ENCODE assay signal across 1 cellular context in the genomic region with DNA sequence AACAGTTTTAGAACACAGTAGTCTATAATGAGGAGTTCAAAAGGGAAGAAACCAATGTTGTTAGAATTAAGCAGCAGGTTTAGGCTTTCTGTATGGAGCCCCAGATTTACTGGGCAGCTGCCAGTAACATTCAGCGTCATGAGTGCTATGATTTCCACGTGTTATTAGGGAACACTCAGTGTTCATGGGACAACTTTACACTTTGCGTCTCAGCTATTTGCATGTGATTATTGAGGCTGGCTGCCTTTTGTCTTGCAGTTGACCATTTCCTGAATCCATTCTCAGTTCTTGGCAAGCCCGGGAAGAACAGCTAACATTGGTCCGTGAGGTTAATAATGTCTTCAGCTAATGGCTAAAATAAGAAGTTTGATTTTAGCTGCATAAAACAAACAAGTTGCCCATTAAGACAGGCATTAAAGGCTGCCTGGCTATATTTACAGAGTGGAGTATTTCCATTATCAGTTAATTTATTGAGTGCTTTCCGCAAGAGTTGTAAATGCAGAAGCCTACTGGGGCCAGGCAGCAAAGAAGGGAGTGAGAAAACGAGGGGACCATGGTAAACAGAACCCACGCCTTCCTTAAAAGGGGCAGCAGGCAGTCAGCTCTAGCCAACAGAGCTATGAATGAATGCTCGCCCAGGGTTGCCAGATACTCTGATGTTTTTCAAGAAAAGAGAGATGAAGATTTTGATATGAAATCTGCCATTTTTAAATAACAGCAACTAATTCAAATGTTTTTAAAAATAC.
TF ChIP-seq lines count a peak whose summit lies in the region.

No MANE protein-coding gene starts in this region.

TF ChIP-seq in WTC11, 78 proteins besides CTCF, POLR2A, EP300 and RAD21 (continued from another document):
- TF ChIP-seq ZNF263 (CRISPR knock-in tag; IDR thresholded peaks at IDR 0.05; ENCODE audit: low read depth): no peak
- TF ChIP-seq TCF7 (CRISPR knock-in tag; IDR thresholded peaks at IDR 0.05; ENCODE audit: low read depth): no peak
- TF ChIP-seq, protein P1, sequence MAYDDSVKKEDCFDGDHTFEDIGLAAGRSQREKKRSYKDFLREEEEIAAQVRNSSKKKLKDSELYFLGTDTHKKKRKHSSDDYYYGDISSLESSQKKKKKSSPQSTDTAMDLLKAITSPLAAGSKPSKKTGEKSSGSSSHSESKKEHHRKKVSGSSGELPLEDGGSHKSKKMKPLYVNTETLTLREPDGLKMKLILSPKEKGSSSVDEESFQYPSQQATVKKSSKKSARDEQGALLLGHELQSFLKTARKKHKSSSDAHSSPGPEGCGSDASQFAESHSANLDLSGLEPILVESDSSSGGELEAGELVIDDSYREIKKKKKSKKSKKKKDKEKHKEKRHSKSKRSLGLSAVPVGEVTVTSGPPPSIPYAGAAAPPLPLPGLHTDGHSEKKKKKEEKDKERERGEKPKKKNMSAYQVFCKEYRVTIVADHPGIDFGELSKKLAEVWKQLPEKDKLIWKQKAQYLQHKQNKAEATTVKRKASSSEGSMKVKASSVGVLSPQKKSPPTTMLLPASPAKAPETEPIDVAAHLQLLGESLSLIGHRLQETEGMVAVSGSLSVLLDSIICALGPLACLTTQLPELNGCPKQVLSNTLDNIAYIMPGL (CRISPR knock-in tag; IDR thresholded peaks at IDR 0.05): no peak
- no peak for TF ChIP-seq CBFB (CRISPR knock-in tag; IDR thresholded peaks at IDR 0.05; ENCODE audit: low read depth)
- TF ChIP-seq, protein P2, sequence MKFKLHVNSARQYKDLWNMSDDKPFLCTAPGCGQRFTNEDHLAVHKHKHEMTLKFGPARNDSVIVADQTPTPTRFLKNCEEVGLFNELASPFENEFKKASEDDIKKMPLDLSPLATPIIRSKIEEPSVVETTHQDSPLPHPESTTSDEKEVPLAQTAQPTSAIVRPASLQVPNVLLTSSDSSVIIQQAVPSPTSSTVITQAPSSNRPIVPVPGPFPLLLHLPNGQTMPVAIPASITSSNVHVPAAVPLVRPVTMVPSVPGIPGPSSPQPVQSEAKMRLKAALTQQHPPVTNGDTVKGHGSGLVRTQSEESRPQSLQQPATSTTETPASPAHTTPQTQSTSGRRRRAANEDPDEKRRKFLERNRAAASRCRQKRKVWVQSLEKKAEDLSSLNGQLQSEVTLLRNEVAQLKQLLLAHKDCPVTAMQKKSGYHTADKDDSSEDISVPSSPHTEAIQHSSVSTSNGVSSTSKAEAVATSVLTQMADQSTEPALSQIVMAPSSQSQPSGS (CRISPR knock-in tag; IDR thresholded peaks at IDR 0.05; ENCODE audit: borderline replicate concordance, low read depth): no peak
- no peak for TF ChIP-seq GTF2I (CRISPR knock-in tag; conservative IDR thresholded peaks at IDR 0.05)
- TF ChIP-seq NFYB (CRISPR knock-in tag; conservative IDR thresholded peaks at IDR 0.05; ENCODE audit: low read depth): no peak
- no peak for TF ChIP-seq JAZF1 (CRISPR knock-in tag; IDR thresholded peaks at IDR 0.05)
- TF ChIP-seq, protein P3, sequence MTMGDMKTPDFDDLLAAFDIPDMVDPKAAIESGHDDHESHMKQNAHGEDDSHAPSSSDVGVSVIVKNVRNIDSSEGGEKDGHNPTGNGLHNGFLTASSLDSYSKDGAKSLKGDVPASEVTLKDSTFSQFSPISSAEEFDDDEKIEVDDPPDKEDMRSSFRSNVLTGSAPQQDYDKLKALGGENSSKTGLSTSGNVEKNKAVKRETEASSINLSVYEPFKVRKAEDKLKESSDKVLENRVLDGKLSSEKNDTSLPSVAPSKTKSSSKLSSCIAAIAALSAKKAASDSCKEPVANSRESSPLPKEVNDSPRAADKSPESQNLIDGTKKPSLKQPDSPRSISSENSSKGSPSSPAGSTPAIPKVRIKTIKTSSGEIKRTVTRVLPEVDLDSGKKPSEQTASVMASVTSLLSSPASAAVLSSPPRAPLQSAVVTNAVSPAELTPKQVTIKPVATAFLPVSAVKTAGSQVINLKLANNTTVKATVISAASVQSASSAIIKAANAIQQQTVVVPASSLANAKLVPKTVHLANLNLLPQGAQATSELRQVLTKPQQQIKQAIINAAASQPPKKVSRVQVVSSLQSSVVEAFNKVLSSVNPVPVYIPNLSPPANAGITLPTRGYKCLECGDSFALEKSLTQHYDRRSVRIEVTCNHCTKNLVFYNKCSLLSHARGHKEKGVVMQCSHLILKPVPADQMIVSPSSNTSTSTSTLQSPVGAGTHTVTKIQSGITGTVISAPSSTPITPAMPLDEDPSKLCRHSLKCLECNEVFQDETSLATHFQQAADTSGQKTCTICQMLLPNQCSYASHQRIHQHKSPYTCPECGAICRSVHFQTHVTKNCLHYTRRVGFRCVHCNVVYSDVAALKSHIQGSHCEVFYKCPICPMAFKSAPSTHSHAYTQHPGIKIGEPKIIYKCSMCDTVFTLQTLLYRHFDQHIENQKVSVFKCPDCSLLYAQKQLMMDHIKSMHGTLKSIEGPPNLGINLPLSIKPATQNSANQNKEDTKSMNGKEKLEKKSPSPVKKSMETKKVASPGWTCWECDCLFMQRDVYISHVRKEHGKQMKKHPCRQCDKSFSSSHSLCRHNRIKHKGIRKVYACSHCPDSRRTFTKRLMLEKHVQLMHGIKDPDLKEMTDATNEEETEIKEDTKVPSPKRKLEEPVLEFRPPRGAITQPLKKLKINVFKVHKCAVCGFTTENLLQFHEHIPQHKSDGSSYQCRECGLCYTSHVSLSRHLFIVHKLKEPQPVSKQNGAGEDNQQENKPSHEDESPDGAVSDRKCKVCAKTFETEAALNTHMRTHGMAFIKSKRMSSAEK (CRISPR knock-in tag; IDR thresholded peaks at IDR 0.05; ENCODE audit: borderline replicate concordance): no peak
